ENCODE assay signal across 21 cellular contexts in the genomic region with DNA sequence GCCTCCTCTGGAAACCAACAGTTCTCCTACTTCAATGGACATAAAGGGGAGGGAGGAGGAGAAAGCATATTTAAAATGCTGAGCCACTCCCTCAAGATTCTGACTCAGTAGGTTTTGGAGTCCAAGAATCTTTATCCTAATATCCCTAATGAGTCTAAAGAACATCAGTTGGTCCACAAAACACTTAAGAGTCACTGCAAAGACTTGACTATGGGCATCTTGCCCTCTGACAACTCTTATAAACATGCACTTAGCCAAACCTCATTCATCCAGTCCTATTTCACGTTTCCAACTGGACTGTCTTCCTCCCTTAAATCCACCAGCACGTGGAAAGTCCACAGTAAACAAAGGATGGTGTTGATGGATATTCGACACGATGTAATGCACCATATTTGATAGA.
"Had no signal": no experiment of that assay in that cellular context is flagged by ENCODE, and none has a peak within 500 bp of the region (broad histone marks: within the 10 kb centered on the region; RNA-seq: fewer than 3 reads in every experiment).

No MANE protein-coding gene starts in this region.

- ATAC-seq: heart left ventricle; left colon; left ventricle myocardium superior; sciatic nerve; stimulated activated memory B cell treated with anti-CD40 and anti-IgM and Interleukin-4, amounts not matched to agents 10 μg/mL and 1 μg/mL and 100 μg/mL, for 72 hours; stimulated activated naive CD8-positive, alpha-beta T cell treated with anti-CD3 and anti-CD28 coated beads, Interleukin-15, amount 100 ng/mL, for 72 hours had no signal

- H3K4me3 Mint-ChIP-seq: naive B cell; nephron; stimulated activated memory B cell treated with anti-CD40 and anti-IgM and Interleukin-4, amounts not matched to agents 10 μg/mL and 1 μg/mL and 100 μg/mL, for 72 hours; stimulated activated naive CD8-positive, alpha-beta T cell treated with anti-CD3 and anti-CD28 coated beads, Interleukin-15, amount 100 ng/mL, for 72 hours had no signal

- H3K27ac Mint-ChIP-seq: naive B cell; nephron; stimulated activated memory B cell treated with anti-CD40 and anti-IgM and Interleukin-4, amounts not matched to agents 10 μg/mL and 1 μg/mL and 100 μg/mL, for 72 hours; stimulated activated naive CD8-positive, alpha-beta T cell treated with anti-CD3 and anti-CD28 coated beads, Interleukin-15, amount 100 ng/mL, for 72 hours had no signal

- H3K36me3 ChIP-seq: colonic mucosa, heart left ventricle, spleen, thoracic aorta, transverse colon had no signal

- H3K36me3 Mint-ChIP-seq: naive B cell; stimulated activated memory B cell treated with anti-CD40 and anti-IgM and Interleukin-4, amounts not matched to agents 10 μg/mL and 1 μg/mL and 100 μg/mL, for 72 hours had no signal

- H3K4me3 ChIP-seq: colonic mucosa, heart left ventricle, lung, spleen, thoracic aorta, transverse colon had no signal

- H3K4me1 Mint-ChIP-seq: naive B cell; stimulated activated memory B cell treated with anti-CD40 and anti-IgM and Interleukin-4, amounts not matched to agents 10 μg/mL and 1 μg/mL and 100 μg/mL, for 72 hours; stimulated activated naive CD8-positive, alpha-beta T cell treated with anti-CD3 and anti-CD28 coated beads, Interleukin-15, amount 100 ng/mL, for 72 hours had no signal

- H3K9me3 Mint-ChIP-seq: stimulated activated naive CD8-positive, alpha-beta T cell treated with anti-CD3 and anti-CD28 coated beads, Interleukin-15, amount 100 ng/mL, for 72 hours had no signal

- H3K27ac ChIP-seq: colonic mucosa, heart left ventricle, spleen, thoracic aorta, transverse colon had no signal

- DNase-seq: colonic mucosa; dermis blood vessel endothelial cell; heart left ventricle; hippocampal formation; left colon; left ventricle myocardium superior; mesenchymal stem cell; midbrain; naive B cell; spleen; stimulated activated CD4-positive, alpha-beta T cell treated with anti-CD3 and anti-CD28 coated beads, Interleukin-15, amount 100 ng/mL, for 24 hours; stimulated activated CD4-positive, alpha-beta T cell treated with anti-CD3 and anti-CD28 coated beads, Interleukin-1b, Interleukin-23, amount 100 ng/mL, for 48 hours; stimulated activated CD4-positive, alpha-beta T cell treated with anti-CD3 and anti-CD28 coated beads, Interleukin-4, amount 100 ng/mL, for 24 hours; stimulated activated naive CD8-positive, alpha-beta T cell treated with anti-CD3 and anti-CD28 coated beads, Interleukin-15, amount 100 ng/mL, for 72 hours; substantia nigra; transverse colon had no signal

- H3K9me3 ChIP-seq: colonic mucosa, spleen, thoracic aorta, transverse colon had no signal

- H3K27me3 ChIP-seq: colonic mucosa, heart left ventricle, transverse colon had no signal

- H3K4me1 ChIP-seq: colonic mucosa, heart left ventricle, spleen, transverse colon had no signal

- H3K27me3 Mint-ChIP-seq: naive B cell; stimulated activated memory B cell treated with anti-CD40 and anti-IgM and Interleukin-4, amounts not matched to agents 10 μg/mL and 1 μg/mL and 100 μg/mL, for 72 hours; stimulated activated naive CD8-positive, alpha-beta T cell treated with anti-CD3 and anti-CD28 coated beads, Interleukin-15, amount 100 ng/mL, for 72 hours had no signal
